ENCODE assay signal across 8 cellular contexts in genomic region chr21:42199488-42200463, GRCh38. TPM values are rescaled to one million over a fixed set of nuclear protein-coding genes. Genes with fewer than 3 reads are reported as not detected.
A peak's percentile ranks its signal among the peaks of the same experiment; 100 is the strongest.
DNase-seq lines count a peak whose midpoint lies in the region; ATAC-seq and TF ChIP-seq lines count a peak whose summit lies in the region.

No MANE protein-coding gene starts in this region.

- TF ChIP-seq CTCF in AG09319 (IDR thresholded peaks at IDR 0.05; ENCODE audit: low read depth, low read length) (no peak), HCT116 (IDR thresholded peaks at IDR 0.05 in 2 of 3, conservative IDR thresholded peaks at IDR 0.05 in 1 of 3; ENCODE audit: borderline replicate concordance in 1 of 3, insufficient read depth in 1 of 3, low read depth in 2 of 3, low read length in 2 of 3) (no peak), SU-DHL-6 (IDR thresholded peaks at IDR 0.05; ENCODE audit: insufficient read depth, low read length, poor library complexity, severe bottlenecking) (no peak), foreskin fibroblast (IDR thresholded peaks at IDR 0.05; ENCODE audit: low read depth, low read length) (no peak), suprapubic skin (IDR thresholded peaks at IDR 0.05) (no peak), glutamatergic neuron (IDR thresholded peaks at IDR 0.05; ENCODE audit: partially characterized antibody, unreplicated experiment) (no peak)

- H3K4me1 Mint-ChIP-seq in glutamatergic neuron (ENCODE audit: low read depth, unreplicated experiment) = no peaks in the 10 kb centered on the region

- H3K27ac Mint-ChIP-seq in glutamatergic neuron (ENCODE audit: unreplicated experiment) = no peak overlapping the region

- H3K27me3 Mint-ChIP-seq in glutamatergic neuron (ENCODE audit: unreplicated experiment) = no peaks in the 10 kb centered on the region

- no peak for ATAC-seq in HCT116
- no peak for ATAC-seq in GM18870 (IDR thresholded peaks at IDR 0.05; ENCODE audit: unreplicated experiment)

- H3K36me3 ChIP-seq in HCT116 (ENCODE audit: control insufficient read depth in 1 of 2, insufficient read depth in 2 of 2, low read length in 2 of 2) (no peaks in the 10 kb centered on the region), SU-DHL-6 (ENCODE audit: low read length) (no peaks in the 10 kb centered on the region), suprapubic skin (no peaks in the 10 kb centered on the region)

- TF ChIP-seq POLR2A in HCT116 (IDR thresholded peaks at IDR 0.05; ENCODE audit: borderline replicate concordance, extremely low read depth, insufficient read depth, insufficient read length) (no peak), suprapubic skin (IDR thresholded peaks at IDR 0.05) (no peak)

- RAD21 ChIA-PET in HCT116 (lab: Charles Lee; ENCODE audit: low non-redundant PET in 1 of 2, low total read pairs in 2 of 2, uncharacterized antibody in 2 of 2, unreplicated experiment in 2 of 2) = no interaction called here

- 70% methylated on average over 7 of the region's 9 CpGs for WGBS in suprapubic skin

- DNase-seq in AG09319 (ENCODE audit: extremely low read depth, low read depth) (peak; percentile 20), HCT116 (ENCODE audit: low read depth, low spot score) (no peak), foreskin fibroblast (peak; percentile 33 to 72), suprapubic skin (ENCODE audit: low spot score in 2 of 2) (no peak), COR-L47 (lab: John Stamatoyannopoulos, UW) (no peak), glutamatergic neuron (no peak)

- CTCF ChIA-PET in HCT116 (lab: Charles Lee) = no interaction called here

- POLR2A ChIA-PET in HCT116 (lab: Charles Lee) = interaction anchor here (1.3 kb wide), 1 partner anchor 10 kb away, joined by 4 read pairs; no protein-coding TSS in a partner anchor

- H3K4me1 ChIP-seq in HCT116 (ENCODE audit: control insufficient read depth in 1 of 2, insufficient read depth in 2 of 2, low read length in 2 of 2) (peaks cover 7 to 9% of the 10 kb centered on the region in 2 experiments; a peak in 3 of 4 replicates), suprapubic skin (peaks cover 22% of the 10 kb centered on the region)

- peaks cover 1% of the 10 kb centered on the region for H3K36me3 Mint-ChIP-seq in glutamatergic neuron (ENCODE audit: unreplicated experiment)

- H3K9ac ChIP-seq in HCT116 (ENCODE audit: low read length) (no peak overlapping the region), SU-DHL-6 (ENCODE audit: low read length) (no peak overlapping the region)

- H3K4me3 ChIP-seq in HCT116 (replicated peaks in 1 of 2; ENCODE audit: low read depth in 1 of 2, low read length in 2 of 2) = no peak overlapping the region
- H3K4me3 ChIP-seq in SU-DHL-6 (ENCODE audit: insufficient read depth, low read length, poor library complexity, severe bottlenecking) = no peak overlapping the region
- H3K4me3 ChIP-seq in foreskin fibroblast (ENCODE audit: low read depth in 1 of 2, low read length in 2 of 2) = no peak overlapping the region
- H3K4me3 ChIP-seq in suprapubic skin = no peak overlapping the region

- intact Hi-C loops in HCT116 (cut with micrococcal nuclease) = no loop called here

- H2AFZ ChIP-seq in HCT116 (ENCODE audit: low read depth, low read length, poor library complexity, severe bottlenecking) (no peak overlapping the region), SU-DHL-6 (ENCODE audit: low read depth, low read length, severe bottlenecking) (peak overlapping the region; percentile 2)

- no peak; the same call in 1 of the 2 replicates for TF ChIP-seq RAD21 in HCT116 (IDR thresholded peaks at IDR 0.05; ENCODE audit: low read depth)

- no peak for TF ChIP-seq EP300 in suprapubic skin (IDR thresholded peaks at IDR 0.05)

- H3K4me2 ChIP-seq in HCT116 (ENCODE audit: low read length) = no peak overlapping the region
- peak overlapping the region; percentile 32 for H3K4me2 ChIP-seq in SU-DHL-6 (ENCODE audit: low read depth, low read length, poor library complexity, severe bottlenecking)

- H4K20me1 ChIP-seq in HCT116 (ENCODE audit: insufficient read depth) (no peaks in the 10 kb centered on the region), SU-DHL-6 (ENCODE audit: low read depth, low read length) (no peaks in the 10 kb centered on the region)

- no peaks in the 10 kb centered on the region for H3F3A ChIP-seq in SU-DHL-6 (ENCODE audit: insufficient read depth)

- no peaks in the 10 kb centered on the region for H3K9me3 ChIP-seq in HCT116 (ENCODE audit: control insufficient read depth in 1 of 2, insufficient read depth in 1 of 2, low read depth in 1 of 2, low read length in 2 of 2)
- no peaks in the 10 kb centered on the region for H3K9me3 ChIP-seq in SU-DHL-6 (ENCODE audit: insufficient read depth, low read length)
- H3K9me3 ChIP-seq in suprapubic skin = no peaks in the 10 kb centered on the region

- no peaks in the 10 kb centered on the region for H3K27me3 ChIP-seq in HCT116 (ENCODE audit: insufficient read depth, low read length)
- no peaks in the 10 kb centered on the region for H3K27me3 ChIP-seq in SU-DHL-6 (ENCODE audit: low read length)
- no peaks in the 10 kb centered on the region for H3K27me3 ChIP-seq in suprapubic skin

- H3K9me3 Mint-ChIP-seq in glutamatergic neuron (ENCODE audit: unreplicated experiment) = peaks cover 1% of the 10 kb centered on the region

- no peaks in the 10 kb centered on the region for H3K9me2 ChIP-seq in HCT116 (ENCODE audit: insufficient read depth)
- no peaks in the 10 kb centered on the region for H3K9me2 ChIP-seq in SU-DHL-6 (replicated peaks; ENCODE audit: insufficient read depth, low read length)

- no peaks in the 10 kb centered on the region for H3K79me2 ChIP-seq in HCT116 (ENCODE audit: insufficient read depth, low read length)
- no peaks in the 10 kb centered on the region for H3K79me2 ChIP-seq in SU-DHL-6 (ENCODE audit: insufficient read depth, low read length)

- H3K27ac ChIP-seq in HCT116 (ENCODE audit: low read depth, low read length) (no peak overlapping the region), SU-DHL-6 (ENCODE audit: low read depth, low read length) (no peak overlapping the region), suprapubic skin (peak overlapping the region; percentile 36)

- no TSS peak for BruUV-seq in HCT116 (replicated peaks; lab: Mats Ljungman, UMichigan)

- H3K4me3 Mint-ChIP-seq in glutamatergic neuron (ENCODE audit: unreplicated experiment) = no peak overlapping the region

TF ChIP-seq in HCT116, 20 proteins besides CTCF, POLR2A, EP300 and RAD21 (continues in another document):
- no peak for TF ChIP-seq ZFX (IDR thresholded peaks at IDR 0.05)
- TF ChIP-seq REST (IDR thresholded peaks at IDR 0.05; ENCODE audit: low read depth) = no peak
- 0 out of 2 replicates have a peak, but pooled peaks have one; percentile 31 for TF ChIP-seq FOSL1 (IDR thresholded peaks at IDR 0.05; ENCODE audit: low read depth)
- no peak for TF ChIP-seq YY1 (IDR thresholded peaks at IDR 0.05; ENCODE audit: extremely low read depth, insufficient replicate concordance, low read depth, low read length)
- TF ChIP-seq TCF7L2 (IDR thresholded peaks at IDR 0.05; ENCODE audit: borderline replicate concordance, extremely low read depth, insufficient read depth, insufficient read length) = no peak
- TF ChIP-seq ZNF274 (IDR thresholded peaks at IDR 0.05; ENCODE audit: low read depth, low read length) = no peak
- TF ChIP-seq SIN3A (IDR thresholded peaks at IDR 0.05; ENCODE audit: low read depth) = no peak
- TF ChIP-seq CEBPB (IDR thresholded peaks at IDR 0.05; ENCODE audit: low read depth) = peak; percentile 93
- TF ChIP-seq ATF3 (IDR thresholded peaks at IDR 0.05) = peak; percentile 67; the same call in 1 of the 2 replicates
- TF ChIP-seq JUND (IDR thresholded peaks at IDR 0.05) = peak; percentile 41

RNA-seq across cellular contexts. Expression of gene ABCG1, which starts 19.2 kb away (rescaled TPM):
- total RNA-seq in HCT116 (2021; ENCODE audit: unreplicated experiment) (1.6 TPM), suprapubic skin (10 to 100 TPM; 32.0 to 54.0 (median 35.2) TPM), glutamatergic neuron (ENCODE audit: unreplicated experiment) (31.9 TPM)
- polyA plus RNA-seq in HCT116 (2012) = 2.3 and 2.8 TPM in 2 replicates

Comparison
In these comparisons a context has a peak if more than half of its experiments do, and no peak if none do; other contexts are left out.
1. DNase-seq: peak in AG09319 (single experiment) and foreskin fibroblast (2 of 2); none in HCT116 (single experiment), suprapubic skin (0 of 2), COR-L47 (single experiment) and glutamatergic neuron (single experiment).
2. RNA of gene ABCG1, which starts 19.2 kb away (total RNA-seq): 32.0 to 54.0 TPM in suprapubic skin and 31.9 TPM in glutamatergic neuron (single experiment); 1.6 TPM in HCT116 (single experiment); every median in the first group is over 10 times any median in the second.